ENCODE assay signal across 1 cellular context in the genomic region with DNA sequence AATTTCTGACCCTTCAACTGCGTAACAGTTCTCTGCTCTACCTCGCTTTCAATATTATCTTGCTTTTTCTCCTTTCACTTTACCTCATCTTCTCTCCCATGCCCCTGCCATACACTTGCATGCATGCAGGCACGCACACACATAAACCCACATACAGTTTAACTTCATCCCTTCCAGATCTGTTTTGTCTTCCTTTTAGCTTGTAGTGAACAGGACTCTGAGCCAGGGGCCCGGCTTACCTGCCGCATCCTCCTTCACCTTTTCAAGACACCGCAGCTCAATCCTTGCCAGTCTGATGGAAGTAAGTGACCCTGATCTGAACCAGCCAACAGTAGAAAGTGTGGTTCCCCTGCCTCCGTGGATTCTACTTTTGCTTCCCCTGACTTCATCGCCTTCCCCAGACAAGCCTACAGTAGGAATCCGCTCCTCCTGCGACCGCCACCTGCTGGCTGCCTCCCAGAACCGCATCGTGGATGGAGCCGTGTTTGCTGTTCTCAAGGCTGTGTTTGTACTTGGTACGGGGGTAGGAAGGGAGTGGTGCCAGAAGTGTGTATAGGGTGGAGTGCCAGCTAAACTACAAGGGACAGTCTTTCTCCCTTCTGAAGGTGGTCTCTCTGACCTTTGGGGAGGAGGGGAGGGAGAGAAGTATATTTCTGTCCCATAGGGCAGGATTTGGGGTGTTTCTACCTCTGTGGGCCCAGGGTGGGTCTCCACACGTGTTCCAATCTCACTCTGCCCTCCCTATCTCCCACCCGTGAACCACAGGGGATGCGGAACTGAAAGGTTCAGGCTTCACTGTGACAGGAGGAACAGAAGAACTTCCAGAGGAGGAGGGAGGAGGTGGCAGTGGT.
TF ChIP-seq lines count a peak whose summit lies in the region.

No MANE protein-coding gene starts in this region.

TF ChIP-seq in GM12878, 131 proteins besides CTCF, POLR2A, EP300 and RAD21:
- TF ChIP-seq YY1 (IDR thresholded peaks at IDR 0.05; ENCODE audit: low read depth, low read length) (peak; percentile 56; the same call in 1 of the 2 replicates), SPI1 (IDR thresholded peaks at IDR 0.05; ENCODE audit: borderline replicate concordance, insufficient read depth, low read depth, low read length) (no peak), SMC3 (IDR thresholded peaks at IDR 0.05; ENCODE audit: borderline replicate concordance, low read length) (peak; percentile 95), ZNF207 (IDR thresholded peaks at IDR 0.05; ENCODE audit: borderline replicate concordance) (peak; percentile 61; the same call in 1 of the 2 replicates), RUNX3 (IDR thresholded peaks at IDR 0.05; ENCODE audit: low read length) (peak; percentile 58), IRF4 (IDR thresholded peaks at IDR 0.05; ENCODE audit: low read depth, low read length) (no peak), NFIC (IDR thresholded peaks at IDR 0.05; ENCODE audit: low read depth, low read length) (no peak)
- TF ChIP-seq, protein P1, sequence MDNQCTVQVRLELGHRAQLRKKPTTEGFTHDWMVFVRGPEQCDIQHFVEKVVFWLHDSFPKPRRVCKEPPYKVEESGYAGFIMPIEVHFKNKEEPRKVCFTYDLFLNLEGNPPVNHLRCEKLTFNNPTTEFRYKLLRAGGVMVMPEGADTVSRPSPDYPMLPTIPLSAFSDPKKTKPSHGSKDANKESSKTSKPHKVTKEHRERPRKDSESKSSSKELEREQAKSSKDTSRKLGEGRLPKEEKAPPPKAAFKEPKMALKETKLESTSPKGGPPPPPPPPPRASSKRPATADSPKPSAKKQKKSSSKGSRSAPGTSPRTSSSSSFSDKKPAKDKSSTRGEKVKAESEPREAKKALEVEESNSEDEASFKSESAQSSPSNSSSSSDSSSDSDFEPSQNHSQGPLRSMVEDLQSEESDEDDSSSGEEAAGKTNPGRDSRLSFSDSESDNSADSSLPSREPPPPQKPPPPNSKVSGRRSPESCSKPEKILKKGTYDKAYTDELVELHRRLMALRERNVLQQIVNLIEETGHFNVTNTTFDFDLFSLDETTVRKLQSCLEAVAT (IDR thresholded peaks at IDR 0.05), result no peak
- TF ChIP-seq, protein P2, sequence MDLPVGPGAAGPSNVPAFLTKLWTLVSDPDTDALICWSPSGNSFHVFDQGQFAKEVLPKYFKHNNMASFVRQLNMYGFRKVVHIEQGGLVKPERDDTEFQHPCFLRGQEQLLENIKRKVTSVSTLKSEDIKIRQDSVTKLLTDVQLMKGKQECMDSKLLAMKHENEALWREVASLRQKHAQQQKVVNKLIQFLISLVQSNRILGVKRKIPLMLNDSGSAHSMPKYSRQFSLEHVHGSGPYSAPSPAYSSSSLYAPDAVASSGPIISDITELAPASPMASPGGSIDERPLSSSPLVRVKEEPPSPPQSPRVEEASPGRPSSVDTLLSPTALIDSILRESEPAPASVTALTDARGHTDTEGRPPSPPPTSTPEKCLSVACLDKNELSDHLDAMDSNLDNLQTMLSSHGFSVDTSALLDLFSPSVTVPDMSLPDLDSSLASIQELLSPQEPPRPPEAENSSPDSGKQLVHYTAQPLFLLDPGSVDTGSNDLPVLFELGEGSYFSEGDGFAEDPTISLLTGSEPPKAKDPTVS (IDR thresholded peaks at IDR 0.05; ENCODE audit: low read depth, low read length), result no peak
